Comparison of ENCODE assay signal across 8 cellular contexts in the genomic region with DNA sequence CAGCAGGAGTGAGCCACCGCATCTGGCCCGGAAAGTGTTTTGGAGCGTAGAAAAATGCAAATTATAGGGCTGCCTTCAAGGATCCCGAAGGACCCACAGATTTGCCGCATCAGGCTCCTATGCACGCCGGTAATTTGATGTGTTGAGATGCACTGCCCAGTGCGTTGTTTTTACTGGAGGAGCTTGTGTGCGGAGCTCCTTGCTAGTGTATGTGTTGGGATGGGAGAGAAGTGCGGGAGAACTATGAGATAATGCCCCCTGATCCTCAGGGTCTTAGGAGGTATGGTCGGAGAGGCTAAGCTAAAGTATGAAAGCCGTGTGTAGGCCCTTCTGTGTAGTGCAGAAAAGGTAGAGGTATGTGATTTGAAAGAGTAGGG. TPM values are rescaled to one million over a fixed set of nuclear protein-coding genes. Genes with fewer than 3 reads are reported as not detected.
DNase-seq lines count a peak whose midpoint lies in the region; ATAC-seq, FAIRE-seq and TF ChIP-seq lines count a peak whose summit lies in the region.

No MANE protein-coding gene starts in this region.

- no peak for ATAC-seq in pancreas
- ATAC-seq in HG02981 (IDR thresholded peaks at IDR 0.05; ENCODE audit: unreplicated experiment): no peak

- peak overlapping the region; percentile 92 to 98 (median 96) for H3K9ac ChIP-seq in BLaER1 treated with 17β-estradiol and CSF1 and Interleukin-3, amounts not matched to agents 10 nM and 100 nM
- H3K9ac ChIP-seq in GM23248: peak overlapping the region; percentile 98

- 1 to 2% methylated on average over 12 of the region's 12 CpGs for WGBS in GM23248 (ENCODE audit: low coverage in 1 of 2, low lambda C conversion rate in 2 of 2, missing lambda C conversion rate in 2 of 2), 2 experiments
- 1 to 2% methylated on average over 12 of the region's 12 CpGs for WGBS in pancreas, 2 donors

- H4K20me1 ChIP-seq in BLaER1 treated with 17β-estradiol and CSF1 and Interleukin-3, amounts not matched to agents 10 nM and 100 nM: peaks cover 2 to 29% (median 12%) of the 10 kb centered on the region in 11 experiments; a peak in 11 of 22 replicates
- no peaks in the 10 kb centered on the region for H4K20me1 ChIP-seq in GM23248 (ENCODE audit: insufficient read depth)

- TF ChIP-seq CTCF in VCaP (conservative IDR thresholded peaks at IDR 0.05) (no peak), pancreas (IDR thresholded peaks at IDR 0.05) (no peak)

- peaks cover 0 to 28% (median 14%) of the 10 kb centered on the region in 11 experiments; a peak in 9 of 22 replicates for H3K36me3 ChIP-seq in BLaER1 treated with 17β-estradiol and CSF1 and Interleukin-3, amounts not matched to agents 10 nM and 100 nM
- H3K36me3 ChIP-seq in GM23248 (ENCODE audit: low read depth) (no peaks in the 10 kb centered on the region), pancreas (no peaks in the 10 kb centered on the region)

- H3F3A ChIP-seq in GM23248 (ENCODE audit: insufficient read depth): peaks cover 10% of the 10 kb centered on the region

- peaks cover 61% of the 10 kb centered on the region for H3K79me2 ChIP-seq in GM23248 (ENCODE audit: insufficient read depth)

- peaks cover 35 to 45% (median 43%) of the 10 kb centered on the region in 10 experiments for H3K4me1 ChIP-seq in BLaER1 treated with 17β-estradiol and CSF1 and Interleukin-3, amounts not matched to agents 10 nM and 100 nM
- H3K4me1 ChIP-seq in GM23248 (ENCODE audit: insufficient read depth) (peaks cover 20% of the 10 kb centered on the region), pancreas (peaks cover 11 to 20% (median 18%) of the 10 kb centered on the region in 3 donors)

- no peak for FAIRE-seq in pancreas (lab: Jason Lieb, UNC)

- no peaks in the 10 kb centered on the region for H3K9me3 ChIP-seq in BLaER1 treated with 17β-estradiol and CSF1 and Interleukin-3, amounts not matched to agents 10 nM and 100 nM (replicated peaks in 1 of 11)
- H3K9me3 ChIP-seq in GM23248 (ENCODE audit: low read depth) (no peaks in the 10 kb centered on the region), pancreas (no peaks in the 10 kb centered on the region)

- in situ Hi-C loops in GM23248 (cut with MboI): no loop called here

- no peak for TF ChIP-seq POLR2A in erythroblast (IDR thresholded peaks at IDR 0.05; ENCODE audit: low read length)

- H3K27ac ChIP-seq in BLaER1 treated with 17β-estradiol and CSF1 and Interleukin-3, amounts not matched to agents 10 nM and 100 nM: peak overlapping the region; percentile 92 to 99 (median 96)
- peak overlapping the region; percentile 97 for H3K27ac ChIP-seq in GM23248
- peak overlapping the region; percentile 95 for H3K27ac ChIP-seq in VCaP
- peak overlapping the region in 2 of 4 donors; percentile 97 for H3K27ac ChIP-seq in pancreas

- intact Hi-C loops in pancreas (cut with DNase I): no loop called here

- H3K4me2 ChIP-seq in BLaER1 treated with 17β-estradiol and CSF1 and Interleukin-3, amounts not matched to agents 10 nM and 100 nM: peak overlapping the region; percentile 77 to 95 (median 86)
- H3K4me2 ChIP-seq in GM23248 (ENCODE audit: unreplicated experiment): peak overlapping the region; percentile 96

- peak; percentile 61 for DNase-seq in GM23248
- peak; percentile 61 to 66 for DNase-seq in erythroblast (lab: John Stamatoyannopoulos, UW)
- no peak for DNase-seq in pancreas
- no peak for DNase-seq in NCI-H226
- no peak for DNase-seq in SKM-1 treated with dmso at 0.1 percent for 144 hours (lab: John Stamatoyannopoulos, UW; ENCODE audit: unreplicated experiment)

- H2AFZ ChIP-seq in GM23248: peak overlapping the region; percentile 98

- no peaks in the 10 kb centered on the region for H3K9me2 ChIP-seq in GM23248 (ENCODE audit: insufficient read depth)

- no peaks in the 10 kb centered on the region for H3K27me3 ChIP-seq in BLaER1 treated with 17β-estradiol and CSF1 and Interleukin-3, amounts not matched to agents 10 nM and 100 nM
- H3K27me3 ChIP-seq in GM23248 (replicated peaks; ENCODE audit: insufficient read depth) (no peaks in the 10 kb centered on the region), pancreas (no peaks in the 10 kb centered on the region)

- H3K4me3 ChIP-seq in BLaER1 treated with 17β-estradiol and CSF1 and Interleukin-3, amounts not matched to agents 10 nM and 100 nM: peak overlapping the region; percentile 88 to 94 (median 93)
- H3K4me3 ChIP-seq in GM23248 (peak overlapping the region; percentile 95), pancreas (peak overlapping the region; percentile 67 to 90 (median 83))

RNA-seq across cellular contexts. Expression of gene CLASP1, which starts 1.3 kb away (rescaled TPM):
- 37.4 and 41.0 TPM in 2 replicates for total RNA-seq in GM23248 (2014; rRNA removed; shearing (Covaris generic))
- 17.0 and 20.1 TPM in 2 replicates for polyA plus RNA-seq in GM23248 (2016; fragmentation: Nextera tagmentation; extraction: Ambion mirVana)
- 10 to 100 TPM; 17.1 to 34.5 (median 23.2) TPM for total RNA-seq in pancreas
- 1 to 10 TPM; 8.9 to 9.3 TPM for polyA plus RNA-seq in pancreas

Comparison
In these comparisons a context has a peak if more than half of its experiments do, and no peak if none do; other contexts are left out.
1. DNase-seq: peak in GM23248 (single experiment) and erythroblast (2 of 2); none in pancreas (0 of 6), NCI-H226 (single experiment) and SKM-1 treated with dmso at 0.1 percent for 144 hours (single experiment).
2. Peak in every context shown above with its lines, with median percentiles within 50 percentile points of each other: H3K4me3 ChIP-seq.